Comparison of ENCODE assay signal across 27 cellular contexts in the genomic region with DNA sequence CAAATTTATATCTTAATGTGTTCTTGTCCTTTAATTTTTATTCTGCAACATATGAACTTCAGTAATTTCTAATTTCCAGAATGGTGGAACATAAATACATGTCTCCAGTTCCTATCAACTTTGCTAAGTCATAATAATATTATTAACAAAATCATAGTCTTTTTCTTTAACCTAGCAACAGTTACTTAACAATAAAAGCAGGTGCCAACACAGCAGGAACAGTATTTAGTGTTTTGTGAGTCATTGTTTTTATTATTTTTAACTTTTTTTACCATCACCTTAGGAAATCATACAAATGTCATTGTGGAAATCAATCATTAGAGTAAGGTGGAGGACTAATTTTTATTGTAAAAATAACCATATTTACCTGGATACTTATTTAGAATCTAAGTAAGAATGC.
"Had no signal": no experiment of that assay in that cellular context is flagged by ENCODE, and none has a peak within 500 bp of the region (broad histone marks: within the 10 kb centered on the region; RNA-seq: fewer than 3 reads in every experiment).

No MANE protein-coding gene starts in this region.

- H3K27ac ChIP-seq: hepatocyte, left ventricle myocardium inferior, neural progenitor cell, neutrophil, ovary, prostate gland, skin epidermis, suprapubic skin, thoracic aorta, tibial nerve, uterus had no signal

- H3K4me3 ChIP-seq: hepatocyte, left ventricle myocardium inferior, lung, neural progenitor cell, ovary, prostate gland, skin epidermis, suprapubic skin, thoracic aorta, tibial nerve, uterus had no signal

- H3K9me3 ChIP-seq: left ventricle myocardium inferior, neutrophil, ovary, prostate gland, suprapubic skin, thoracic aorta, uterus had no signal

- H3K36me3 ChIP-seq: left ventricle myocardium inferior, neural progenitor cell, neutrophil, ovary, prostate gland, suprapubic skin, thoracic aorta, tibial nerve, uterus had no signal

- ATAC-seq: natural killer cell; right cardiac atrium; sciatic nerve; stimulated activated naive B cell treated with anti-CD40 and anti-IgM and Interleukin-4, amounts not matched to agents 10 μg/mL and 1 μg/mL and 100 μg/mL, for 72 hours had no signal

- DNase-seq: islet precursor cell; left ventricle myocardium inferior; mesendoderm; naive B cell; natural killer cell; nephron progenitor cell; occipital lobe; ovary; posterior cingulate gyrus; retina; right cardiac atrium; stimulated activated CD4-positive, alpha-beta T cell treated with anti-CD3 and anti-CD28 coated beads, Interleukin-12 subunit alpha, Interleukin-12 subunit beta, amount 100 ng/mL, for 4 hours; stimulated activated CD4-positive, alpha-beta T cell treated with anti-CD3 and anti-CD28 coated beads, Interleukin-15, amount 100 ng/mL, for 24 hours; stimulated activated CD4-positive, alpha-beta T cell treated with anti-CD3 and anti-CD28 coated beads, Interleukin-2, amount 100 ng/mL, for 24 hours; stimulated activated CD4-positive, alpha-beta T cell treated with anti-CD3 and anti-CD28 coated beads, Interleukin-4, amount 100 ng/mL, for 1 hour; stimulated activated naive B cell treated with anti-CD40 and anti-IgM and Interleukin-4, amounts not matched to agents 10 μg/mL and 1 μg/mL and 100 μg/mL, for 72 hours; uterus had no signal

- H3K4me1 ChIP-seq: neural progenitor cell, prostate gland, suprapubic skin, uterus had no signal

- H3K27me3 ChIP-seq: hepatocyte, neural progenitor cell, neutrophil, ovary, suprapubic skin, tibial nerve, uterus had no signal
